20 cellular contexts compared by ENCODE assay signal in genomic region chr10:52409928-52410327, GRCh38.
"Had no signal": no experiment of that assay in that cellular context is flagged by ENCODE, and none has a peak within 500 bp of the region (broad histone marks: within the 10 kb centered on the region; RNA-seq: fewer than 3 reads in every experiment).

No MANE protein-coding gene starts in this region.

- H3K27ac ChIP-seq: foreskin keratinocyte, hepatocyte, left ventricle myocardium inferior, pancreas, spleen, tibial nerve had no signal

- H3K27me3 ChIP-seq: foreskin keratinocyte, hepatocyte, pancreas, tibial nerve had no signal

- H3K36me3 ChIP-seq: left ventricle myocardium inferior, pancreas, spleen, tibial nerve had no signal

- ATAC-seq: foreskin keratinocyte; left cardiac atrium; pancreas; sciatic nerve; stimulated activated memory B cell treated with anti-CD40 and anti-IgM and Interleukin-4, amounts not matched to agents 10 μg/mL and 1 μg/mL and 100 μg/mL, for 72 hours had no signal

- H3K4me2 ChIP-seq: hepatocyte had no signal

- H2AFZ ChIP-seq: hepatocyte had no signal

- H3K4me1 ChIP-seq: left ventricle myocardium inferior, pancreas, spleen, tibial nerve had no signal

- DNase-seq: effector memory CD4-positive, alpha-beta T cell; erythroblast; head of caudate nucleus; kidney; left cardiac atrium; left ventricle myocardium inferior; mesendoderm; naive B cell; occipital lobe; pancreas; spleen; stimulated activated CD4-positive, alpha-beta T cell treated with anti-CD3 and anti-CD28 coated beads, Interleukin-15, amount 100 ng/mL, for 24 hours; stimulated activated CD4-positive, alpha-beta T cell treated with anti-CD3 and anti-CD28 coated beads, Interleukin-1b, Interleukin-23, amount 100 ng/mL, for 48 hours; stimulated activated CD4-positive, alpha-beta T cell treated with anti-CD3 and anti-CD28 coated beads, Interleukin-4, amount 100 ng/mL, for 24 hours had no signal

- H3K79me2 ChIP-seq: hepatocyte had no signal

- H3K9me3 ChIP-seq: pancreas, spleen, tibial nerve had no signal

- H3K4me3 ChIP-seq: hepatocyte, left ventricle myocardium inferior, lung, pancreas, spleen, tibial nerve had no signal
